ENCODE assay signal across 14 cellular contexts in the genomic region with DNA sequence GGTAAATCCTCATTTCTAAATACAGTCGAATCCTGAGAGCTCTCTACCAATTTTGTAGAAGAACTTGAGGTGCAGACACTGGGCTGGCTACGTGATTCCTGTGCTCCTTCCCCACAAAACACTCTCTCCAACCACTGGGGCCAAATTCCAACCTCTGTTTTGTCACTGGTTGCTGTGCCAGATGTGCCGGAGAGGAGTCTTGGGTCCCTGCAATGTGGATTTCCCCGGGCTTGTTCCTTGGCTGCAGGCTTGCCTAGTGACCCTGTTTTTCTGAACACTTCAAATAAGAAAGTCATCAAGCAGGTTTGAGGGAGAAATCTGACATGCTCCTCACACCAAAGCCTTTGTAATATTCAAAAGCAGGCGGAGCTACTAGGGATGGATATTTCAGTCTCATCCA. TPM values are rescaled to one million over a fixed set of nuclear protein-coding genes. Genes with fewer than 3 reads are reported as not detected.
DNase-seq lines count a peak whose midpoint lies in the region; TF ChIP-seq lines count a peak whose summit lies in the region.
"Had no signal": no experiment of that assay in that cellular context is flagged by ENCODE, and none has a peak within 500 bp of the region (broad histone marks: within the 10 kb centered on the region; RNA-seq: fewer than 3 reads in every experiment).

No MANE protein-coding gene starts in this region.

- H2AFZ ChIP-seq in ACC112 (ENCODE audit: low read length, unreplicated experiment), result no peak overlapping the region

- TF ChIP-seq CTCF in ascending aorta (IDR thresholded peaks at IDR 0.05), result no peak
- TF ChIP-seq CTCF in glutamatergic neuron (IDR thresholded peaks at IDR 0.05; ENCODE audit: partially characterized antibody, unreplicated experiment), result no peak

- POLR2A ChIA-PET in CD4-positive, alpha-beta memory T cell (lab: Charles Lee; ENCODE audit: partially characterized antibody), result no interaction called here

- peaks cover 10% of the 10 kb centered on the region for H3K36me3 ChIP-seq in ACC112 (ENCODE audit: insufficient read depth, low read length)
- peaks cover 48 to 59% of the 10 kb centered on the region in 2 donors for H3K36me3 ChIP-seq in ascending aorta
- peaks cover 4% of the 10 kb centered on the region for H3K36me3 ChIP-seq in rectal smooth muscle tissue (ENCODE audit: control insufficient read depth, insufficient read depth, low read length)
- no peaks in the 10 kb centered on the region for H3K36me3 ChIP-seq in CD4-positive, alpha-beta memory T cell (ENCODE audit: insufficient read depth, low read length)

- no peaks in the 10 kb centered on the region for H3K79me2 ChIP-seq in ACC112 (ENCODE audit: control insufficient read depth, insufficient read depth, low read length, unreplicated experiment)

- no peaks in the 10 kb centered on the region for H3K9me3 ChIP-seq in ascending aorta
- no peaks in the 10 kb centered on the region for H3K9me3 ChIP-seq in CD4-positive, alpha-beta memory T cell (ENCODE audit: control insufficient read depth in 1 of 2, low read length in 2 of 2)

- peaks cover 1% of the 10 kb centered on the region in 2 donors for H3K27me3 Mint-ChIP-seq in CD4-positive, alpha-beta memory T cell
- no peaks in the 10 kb centered on the region for H3K27me3 Mint-ChIP-seq in glutamatergic neuron (ENCODE audit: unreplicated experiment)

- H3K27me3 ChIP-seq in ACC112 (ENCODE audit: insufficient read depth, low read length) (no peaks in the 10 kb centered on the region), ascending aorta (no peaks in the 10 kb centered on the region), rectal smooth muscle tissue (ENCODE audit: control insufficient read depth, insufficient read depth, low read length) (no peaks in the 10 kb centered on the region)
- no peaks in the 10 kb centered on the region for H3K27me3 ChIP-seq in CD4-positive, alpha-beta memory T cell (ENCODE audit: insufficient read depth, low read length)

- no peaks in the 10 kb centered on the region for H3K36me3 Mint-ChIP-seq in CD4-positive, alpha-beta memory T cell
- H3K36me3 Mint-ChIP-seq in glutamatergic neuron (ENCODE audit: unreplicated experiment), result no peaks in the 10 kb centered on the region

- no peaks in the 10 kb centered on the region for H3K9me3 Mint-ChIP-seq in CD4-positive, alpha-beta memory T cell
- no peaks in the 10 kb centered on the region for H3K9me3 Mint-ChIP-seq in glutamatergic neuron (ENCODE audit: unreplicated experiment)
- H3K9me3 Mint-ChIP-seq: activated T-helper 1 cell treated with anti-CD3 and anti-CD28 coated beads, Interleukin-12 subunit alpha, Interleukin-12 subunit beta, Interleukin-2, Interleukin-4 antibody, amounts not matched to agents 30 ng/mL and 10 ng/mL and 1 ng/mL, durations not matched to agents 14 hours and 24 hours and 36 hours had no signal

- H3K4me3 ChIP-seq in ACC112 (ENCODE audit: low read depth, low read length) (no peak overlapping the region), ascending aorta (no peak overlapping the region), rectal smooth muscle tissue (ENCODE audit: low read length) (no peak overlapping the region)
- no peak overlapping the region for H3K4me3 ChIP-seq in CD4-positive, alpha-beta memory T cell (ENCODE audit: low read length in 2 of 2)
- H3K4me3 ChIP-seq: K562 had no signal

- CTCF ChIA-PET in CD4-positive, alpha-beta memory T cell (lab: Charles Lee; ENCODE audit: partially characterized antibody), result interaction anchor here (1.5 kb wide), 1 partner anchor 190 kb away, joined by 4 read pairs; no protein-coding TSS in a partner anchor

- H3K4me1 Mint-ChIP-seq in CD4-positive, alpha-beta memory T cell, result peaks cover 0 to 5% (median 4%) of the 10 kb centered on the region in 4 donors
- H3K4me1 Mint-ChIP-seq in glutamatergic neuron (ENCODE audit: low read depth, unreplicated experiment), result peaks cover 5% of the 10 kb centered on the region

- H3K4me1 ChIP-seq in ACC112 (ENCODE audit: control insufficient read depth, insufficient read depth, low read length, unreplicated experiment) (peaks cover 21% of the 10 kb centered on the region), ascending aorta (peaks cover 9 to 20% of the 10 kb centered on the region in 2 donors), rectal smooth muscle tissue (ENCODE audit: control insufficient read depth, insufficient read depth, low read length) (peaks cover 8% of the 10 kb centered on the region)
- no peaks in the 10 kb centered on the region for H3K4me1 ChIP-seq in CD4-positive, alpha-beta memory T cell (ENCODE audit: insufficient read depth, low read length)

- no peak overlapping the region for H3K4me3 Mint-ChIP-seq in CD4-positive, alpha-beta memory T cell
- H3K4me3 Mint-ChIP-seq in glutamatergic neuron (ENCODE audit: unreplicated experiment), result no peak overlapping the region
- H3K4me3 Mint-ChIP-seq: activated CD8-positive, alpha-beta T cell treated with anti-CD3 and anti-CD28 coated beads, Interleukin-2, amount 10 ng/mL, durations not matched to agents 7 days and 5 days; activated T-helper 1 cell treated with anti-CD3 and anti-CD28 coated beads, Interleukin-12 subunit alpha, Interleukin-12 subunit beta, Interleukin-2, Interleukin-4 antibody, amounts not matched to agents 30 ng/mL and 10 ng/mL and 1 ng/mL, durations not matched to agents 14 hours and 24 hours and 36 hours had no signal

- intact Hi-C loops in ascending aorta (cut with DNase I), result no loop called here
- intact Hi-C loops in CD4-positive, alpha-beta memory T cell (cut with micrococcal nuclease), result no loop called here

- H3K27ac ChIP-seq in ACC112 (ENCODE audit: low read depth, low read length) (peak overlapping the region; percentile 71), ascending aorta (peak overlapping the region; percentile 59 to 69), rectal smooth muscle tissue (ENCODE audit: low read depth, low read length) (peak overlapping the region; percentile 68)
- H3K27ac ChIP-seq in CD4-positive, alpha-beta memory T cell (ENCODE audit: low read depth, low read length), result no peak overlapping the region
- H3K27ac ChIP-seq: VCaP had no signal

- no peak overlapping the region for H3K9ac ChIP-seq in rectal smooth muscle tissue (ENCODE audit: low read length)

- no peak overlapping the region for H3K27ac Mint-ChIP-seq in CD4-positive, alpha-beta memory T cell
- H3K27ac Mint-ChIP-seq in glutamatergic neuron (ENCODE audit: unreplicated experiment), result no peak overlapping the region
- H3K27ac Mint-ChIP-seq: activated CD8-positive, alpha-beta T cell treated with anti-CD3 and anti-CD28 coated beads, Interleukin-2, amount 10 ng/mL, durations not matched to agents 7 days and 5 days; activated T-helper 1 cell treated with anti-CD3 and anti-CD28 coated beads, Interleukin-12 subunit alpha, Interleukin-12 subunit beta, Interleukin-2, Interleukin-4 antibody, amounts not matched to agents 30 ng/mL and 10 ng/mL and 1 ng/mL, durations not matched to agents 14 hours and 24 hours and 36 hours had no signal

- no peak for DNase-seq in ascending aorta (ENCODE audit: low spot score in 2 of 2)
- peak; percentile 12 for DNase-seq in left kidney (ENCODE audit: low read depth, low spot score)
- DNase-seq in CD4-positive, alpha-beta memory T cell, result no peak
- no peak for DNase-seq in glutamatergic neuron
- no peak for DNase-seq in NCI-H2107 (lab: John Stamatoyannopoulos, UW)
- DNase-seq in HPDE6-E6E7 (ENCODE audit: extremely low spot score), result no peak
- DNase-seq: activated CD8-positive, alpha-beta T cell treated with anti-CD3 and anti-CD28 coated beads, Interleukin-2, amount 10 ng/mL, durations not matched to agents 7 days and 5 days; GDM1; NCI-H748 treated with DMSO at 0.1 percent for 48 hours had no signal

RNA-seq across cellular contexts. Expression of a gene that starts 44.4 kb away (rescaled TPM):
- total RNA-seq in ascending aorta (2.8 TPM), glutamatergic neuron (ENCODE audit: unreplicated experiment) (2.3 TPM)
- 1 to 10 TPM; 5.5 to 6.2 TPM for total RNA-seq in CD4-positive, alpha-beta memory T cell
- under 1 TPM; 0.42 to 0.91 TPM for polyA plus RNA-seq in CD4-positive, alpha-beta memory T cell
